8 cellular contexts compared by ENCODE assay signal in genomic region chr13:21670006-21670882, GRCh38. TPM values are rescaled to one million over a fixed set of nuclear protein-coding genes. Genes with fewer than 3 reads are reported as not detected.
DNase-seq lines count a peak whose midpoint lies in the region; ATAC-seq and TF ChIP-seq lines count a peak whose summit lies in the region.

No MANE protein-coding gene starts in this region.

- peak overlapping the region; percentile 77 for H3K27ac Mint-ChIP-seq in CD4-positive, alpha-beta T cell
- H3K27ac Mint-ChIP-seq in activated naive CD4-positive, alpha-beta T cell treated with anti-CD3 and anti-CD28 coated beads, Interleukin-2, amount 50 U/mL, for 72 hours: peak overlapping the region in 1 of 2 donors; percentile 25
- H3K27ac Mint-ChIP-seq in progenitor cell of endocrine pancreas: peak overlapping the region; percentile 95

- peak overlapping the region; percentile 44 to 77 (median 64) for H3K4me3 ChIP-seq in heart right ventricle

- H3K36me3 Mint-ChIP-seq in CD4-positive, alpha-beta T cell (ENCODE audit: low read depth): no peaks in the 10 kb centered on the region
- no peaks in the 10 kb centered on the region for H3K36me3 Mint-ChIP-seq in activated naive CD4-positive, alpha-beta T cell treated with anti-CD3 and anti-CD28 coated beads, Interleukin-2, amount 50 U/mL, for 72 hours
- no peaks in the 10 kb centered on the region for H3K36me3 Mint-ChIP-seq in progenitor cell of endocrine pancreas (ENCODE audit: insufficient read depth)

- CTCF ChIA-PET in CD4-positive, alpha-beta T cell (lab: Charles Lee): interaction anchor here (0.7 to 2.7 kb wide), 2 partner anchors 32 to 60 kb away, joined by 3 to 13 read pairs; no protein-coding TSS in a partner anchor

- peaks cover 5 to 59% (median 39%) of the 10 kb centered on the region in 9 donors for H3K4me1 ChIP-seq in heart right ventricle

- H3K4me3 Mint-ChIP-seq in CD4-positive, alpha-beta T cell: peak overlapping the region; percentile 92
- peak overlapping the region; percentile 96 for H3K4me3 Mint-ChIP-seq in progenitor cell of endocrine pancreas (ENCODE audit: low read depth)

- peak; percentile 24 to 67 (median 52) for DNase-seq in CD4-positive, alpha-beta T cell
- DNase-seq in SHP77 (lab: John Stamatoyannopoulos, UW) (peak; percentile 48 to 64), heart right ventricle (peak; percentile 35 to 59), progenitor cell of endocrine pancreas (ENCODE audit: low spot score, unreplicated experiment) (peak; percentile 63), epidermal melanocyte (ENCODE audit: insufficient read length, low spot score) (no peak)
- DNase-seq in activated naive CD4-positive, alpha-beta T cell treated with anti-CD3 and anti-CD28 coated beads, Interleukin-2, amount 50 U/mL, for 72 hours (ENCODE audit: low spot score in 2 of 2): peak in 1 of 2 donors; percentile 48

- WGBS in heart right ventricle, 2 donors: 0% methylated on average over 64 to 70 of the region's 70 CpGs

- no peaks in the 10 kb centered on the region for H3K9me3 ChIP-seq in CD4-positive, alpha-beta T cell (ENCODE audit: control insufficient read depth, low read length)
- no peaks in the 10 kb centered on the region for H3K9me3 ChIP-seq in heart right ventricle

- no peaks in the 10 kb centered on the region for H3K36me3 ChIP-seq in heart right ventricle

- H3K27me3 ChIP-seq in CD4-positive, alpha-beta T cell (ENCODE audit: control insufficient read depth, insufficient read depth, low read length): peaks cover 16% of the 10 kb centered on the region
- peaks cover 0 to 95% (median 69%) of the 10 kb centered on the region in 7 donors for H3K27me3 ChIP-seq in heart right ventricle

- no peaks in the 10 kb centered on the region for H3K9me3 Mint-ChIP-seq in CD4-positive, alpha-beta T cell
- H3K9me3 Mint-ChIP-seq in activated naive CD4-positive, alpha-beta T cell treated with anti-CD3 and anti-CD28 coated beads, Interleukin-2, amount 50 U/mL, for 72 hours: no peaks in the 10 kb centered on the region
- H3K9me3 Mint-ChIP-seq in progenitor cell of endocrine pancreas (ENCODE audit: low read depth): no peaks in the 10 kb centered on the region

- peaks cover 37% of the 10 kb centered on the region for H3K27me3 Mint-ChIP-seq in CD4-positive, alpha-beta T cell
- peaks cover 37% of the 10 kb centered on the region for H3K27me3 Mint-ChIP-seq in progenitor cell of endocrine pancreas

- POLR2A ChIA-PET in CD4-positive, alpha-beta T cell (lab: Charles Lee): interaction anchor here (0.7 to 5.8 kb wide), 9 partner anchors 11 to 603 kb away, joined by 3 to 72 read pairs (median 3); partner anchors contain the start of gene MICU2

- no peak overlapping the region for H3K27ac ChIP-seq in CD4-positive, alpha-beta T cell (ENCODE audit: low read depth, low read length)
- peak overlapping the region in 9 of 10 donors; percentile 13 to 71 (median 62) for H3K27ac ChIP-seq in heart right ventricle

- no peak for TF ChIP-seq CTCF in CD4-positive, alpha-beta T cell (IDR thresholded peaks at IDR 0.05)
- TF ChIP-seq CTCF in heart right ventricle (IDR thresholded peaks at IDR 0.05) (peak in 5 of 9 donors; percentile 10 to 32 (median 23)), progenitor cell of endocrine pancreas (IDR thresholded peaks at IDR 0.05; ENCODE audit: unreplicated experiment) (peak; percentile 46)

- peaks cover 39% of the 10 kb centered on the region for H3K4me1 Mint-ChIP-seq in CD4-positive, alpha-beta T cell (ENCODE audit: low read depth)
- peaks cover 30% of the 10 kb centered on the region for H3K4me1 Mint-ChIP-seq in progenitor cell of endocrine pancreas (ENCODE audit: low read depth)

- peak; percentile 11 for ATAC-seq in CD4-positive, alpha-beta T cell (ENCODE audit: poor library complexity)
- ATAC-seq in GM19351 (IDR thresholded peaks at IDR 0.05; ENCODE audit: unreplicated experiment) (peak; percentile 23), HG03469 (IDR thresholded peaks at IDR 0.05; ENCODE audit: unreplicated experiment) (peak; percentile 3), heart right ventricle (peak; percentile 24 to 65 (median 52))
- ATAC-seq in activated naive CD4-positive, alpha-beta T cell treated with anti-CD3 and anti-CD28 coated beads, Interleukin-2, amount 50 U/mL, for 72 hours: peak; percentile 24 to 34

- intact Hi-C loops in CD4-positive, alpha-beta T cell (cut with DNase I, micrococcal nuclease): loop anchor here (2.0 to 10.0 kb wide), 6 partner anchors 33 to 1705 kb away; partner anchors contain the start of gene MICU2 (in 1 of the 2)
- intact Hi-C loops in heart right ventricle (cut with DNase I): loop anchor here in 3 of 10 donors (5.0 to 10.0 kb wide), 2 partner anchors 65 to 67 kb away; no protein-coding TSS in a partner anchor

RNA-seq across cellular contexts. Expression of gene FGF9, which starts 0.6 kb away (rescaled TPM):
- 1 to 10 TPM; 2.2 to 3.4 TPM for total RNA-seq in CD4-positive, alpha-beta T cell
- under 1 TPM; 0.18 to 0.54 TPM for total RNA-seq in activated naive CD4-positive, alpha-beta T cell treated with anti-CD3 and anti-CD28 coated beads, Interleukin-2, amount 50 U/mL, for 72 hours
- 10 to 100 TPM in 3 of 10 donors, 1 to 10 TPM in 7; 4.5 to 14.0 (median 9.3) TPM for total RNA-seq in heart right ventricle
- 1 to 10 TPM in 1 of 2 donors, under 1 TPM in 1; 0.96 to 9.6 TPM for polyA plus RNA-seq in heart right ventricle
- total RNA-seq in progenitor cell of endocrine pancreas: 15.9 and 16.2 TPM in 2 replicates
